Comparison of ENCODE assay signal across 9 cellular contexts in genomic region chr20:31717478-31717946, GRCh38. TPM values are rescaled to one million over a fixed set of nuclear protein-coding genes. Genes with fewer than 3 reads are reported as not detected.
DNase-seq lines count a peak whose midpoint lies in the region; ATAC-seq, FAIRE-seq and TF ChIP-seq lines count a peak whose summit lies in the region.
"Had no signal": no experiment of that assay in that cellular context is flagged by ENCODE, and none has a peak within 500 bp of the region (broad histone marks: within the 10 kb centered on the region; RNA-seq: fewer than 3 reads in every experiment).

No MANE protein-coding gene starts in this region.

- H3K4me3 ChIP-seq in GM12878 (peak overlapping the region; percentile 72), osteoblast (ENCODE audit: insufficient read depth, low read length) (peak overlapping the region; percentile 39)

- no peak overlapping the region for H2AFZ ChIP-seq in GM12878 (ENCODE audit: control insufficient read depth, low read depth, low read length)
- no peak overlapping the region for H2AFZ ChIP-seq in osteoblast (ENCODE audit: low read length)

- no TSS peak for BruUV-seq in GM12878 (replicated peaks; lab: Mats Ljungman, UMichigan)

- CTCF ChIA-PET in GM12878 (lab: Yijun Ruan, JAX): interaction anchor here (0.8 to 12.7 kb wide), 8 partner anchors 10 to 157 kb away, joined by 3 to 531 read pairs (median 11); no protein-coding TSS in a partner anchor

- H3K4me2 ChIP-seq in GM12878 (ENCODE audit: control insufficient read depth, insufficient read depth): peak overlapping the region; percentile 93
- peak overlapping the region; percentile 57 for H3K4me2 ChIP-seq in osteoblast (ENCODE audit: insufficient read depth, low read length)

- SMC1A ChIA-PET in GM12878 (lab: Charles Lee; ENCODE audit: uncharacterized antibody, unreplicated experiment): interaction anchor here (0.7 to 10.6 kb wide), 7 partner anchors 12 to 56 kb away, joined by 3 to 321 read pairs (median 51); no protein-coding TSS in a partner anchor

- H3K9me3 ChIP-seq in GM12878 (replicated peaks; ENCODE audit: control insufficient read depth, insufficient read depth, low read length) (no peaks in the 10 kb centered on the region), osteoblast (ENCODE audit: low read depth, low read length) (no peaks in the 10 kb centered on the region)

- ATAC-seq in HG03108 (IDR thresholded peaks at IDR 0.05; ENCODE audit: unreplicated experiment) (peak; percentile 31), GM12878 (peak; percentile 61)

- H3K36me3 ChIP-seq in GM12878 (ENCODE audit: control insufficient read depth in 2 of 2, insufficient read depth in 2 of 2, low read length in 1 of 2): peaks cover 2 to 13% of the 10 kb centered on the region in 2 experiments; a peak in 3 of 4 replicates
- peaks cover 37% of the 10 kb centered on the region for H3K36me3 ChIP-seq in osteoblast (ENCODE audit: insufficient read depth, low read length)

- H3K27me3 ChIP-seq in GM12878 (replicated peaks in 1 of 2; ENCODE audit: control insufficient read depth in 2 of 2, insufficient read depth in 2 of 2, low read length in 1 of 2): no peaks in the 10 kb centered on the region
- no peaks in the 10 kb centered on the region for H3K27me3 ChIP-seq in osteoblast (ENCODE audit: insufficient read depth, low read length)

- no peak for TF ChIP-seq POLR2A in GM12878 (IDR thresholded peaks at IDR 0.05; ENCODE audit: low read depth, low read length)

- peaks cover 30% of the 10 kb centered on the region for H3K4me1 ChIP-seq in GM12878 (ENCODE audit: control insufficient read depth, insufficient read depth, low read length)
- peaks cover 69% of the 10 kb centered on the region for H3K4me1 ChIP-seq in osteoblast (ENCODE audit: insufficient read depth, low read length)

- peak; percentile 26 for DNase-seq in NK-92 treated with Interleukin-12 subunit alpha and Interleukin-12 subunit beta, amount 100 ng/mL, for 24 hours (lab: John Stamatoyannopoulos, UW)
- DNase-seq in NK-92 (lab: John Stamatoyannopoulos, UW; ENCODE audit: unreplicated experiment) (no peak), GM12878 (ENCODE audit: low read depth, low spot score) (peak; percentile 68), osteoblast (ENCODE audit: insufficient read length, low spot score, missing footprints) (no peak), middle frontal gyrus (ENCODE audit: extremely low spot score, low spot score) (no peak), NCI-H1092 treated with DMSO at 0.1 percent for 48 hours (lab: John Stamatoyannopoulos, UW) (no peak), foreskin melanocyte (no peak)

- peak; percentile 44 for FAIRE-seq in GM12878 (lab: Jason Lieb, UNC)
- FAIRE-seq: A204.1 had no signal

- TF ChIP-seq EP300 in GM12878 (IDR thresholded peaks at IDR 0.05; ENCODE audit: borderline replicate concordance in 1 of 2, control insufficient read depth in 1 of 2, low read depth in 2 of 2, low read length in 2 of 2): no peak

- WGBS in GM12878 (ENCODE audit: insufficient coverage, insufficient replicate concordance, low lambda C conversion rate, missing lambda C conversion rate): 1% methylated on average over 3 of the region's 3 CpGs

- intact Hi-C loops in GM12878 (cut with micrococcal nuclease; ENCODE audit: unreplicated experiment): no loop called here

- H3K9ac ChIP-seq in GM12878 (ENCODE audit: control insufficient read depth, insufficient read depth, low read length): peak overlapping the region; percentile 54; the same call in 1 of the 2 replicates

- H3K79me2 ChIP-seq in GM12878 (ENCODE audit: control insufficient read depth, insufficient read depth, low read length) (peaks cover 89% of the 10 kb centered on the region), osteoblast (ENCODE audit: insufficient read depth, low read length) (peaks cover 91% of the 10 kb centered on the region)

- H4K20me1 ChIP-seq in GM12878 (ENCODE audit: control insufficient read depth, insufficient read depth): no peaks in the 10 kb centered on the region
- H4K20me1 ChIP-seq in osteoblast (ENCODE audit: insufficient read depth, low read length): peaks cover 6% of the 10 kb centered on the region

- no peak for TF ChIP-seq RAD21 in GM12878 (IDR thresholded peaks at IDR 0.05; ENCODE audit: insufficient read depth, low read depth, low read length)

- RAD21 ChIA-PET in GM12878 (lab: Charles Lee; ENCODE audit: unreplicated experiment): interaction anchor here (0.9 to 8.8 kb wide), 10 partner anchors 10 to 58 kb away, joined by 3 to 428 read pairs (median 6); no protein-coding TSS in a partner anchor

- H3K27ac ChIP-seq in GM12878 (ENCODE audit: control insufficient read depth, insufficient read depth) (peak overlapping the region; percentile 75), osteoblast (ENCODE audit: low read depth, low read length) (peak overlapping the region; percentile 40)

- no peak for TF ChIP-seq CTCF in GM12878 (IDR thresholded peaks at IDR 0.05 in 2 of 3, conservative IDR thresholded peaks at IDR 0.05 in 1 of 3; ENCODE audit: control insufficient read depth in 2 of 3, extremely low read depth in 1 of 3, insufficient read depth in 1 of 3, low read depth in 3 of 3, low read length in 3 of 3)
- TF ChIP-seq CTCF in osteoblast (IDR thresholded peaks at IDR 0.05; ENCODE audit: extremely low read depth, low read depth, low read length): no peak

- POLR2A ChIA-PET in GM12878 (lab: Charles Lee): interaction anchor here (2.5 to 6.1 kb wide), 5 partner anchors 12 to 56 kb away, joined by 20 to 36 read pairs (median 24); no protein-coding TSS in a partner anchor

- in situ Hi-C loops in GM12878 (cut with MboI): no loop called here

TF ChIP-seq in GM12878, 131 proteins besides CTCF, POLR2A, EP300 and RAD21 (continues in another document):
- TF ChIP-seq NR2C1 (IDR thresholded peaks at IDR 0.05): no peak
- TF ChIP-seq ATF7 (IDR thresholded peaks at IDR 0.05; ENCODE audit: low read depth): peak; percentile 58; the same call in 1 of the 2 replicates
- TF ChIP-seq HDGF (IDR thresholded peaks at IDR 0.05): no peak
- TF ChIP-seq EZH2 (IDR thresholded peaks at IDR 0.05; ENCODE audit: borderline replicate concordance, control insufficient read depth, low read depth, low read length): no peak
- TF ChIP-seq YY1 (IDR thresholded peaks at IDR 0.05; ENCODE audit: low read depth, low read length): no peak
- no peak for TF ChIP-seq NFYA (IDR thresholded peaks at IDR 0.05; ENCODE audit: borderline replicate concordance, low read depth, low read length)
- TF ChIP-seq SRF (IDR thresholded peaks at IDR 0.05; ENCODE audit: low read depth in 2 of 2, low read length in 2 of 2): peak in 1 of 2 experiments; percentile 77; a peak in 1 of 4 replicates
- no peak for TF ChIP-seq ZNF384 (IDR thresholded peaks at IDR 0.05; ENCODE audit: borderline replicate concordance, low read depth, low read length)

RNA-seq across cellular contexts. Expression of gene BCL2L1, which starts 5.2 kb away (rescaled TPM):
- total RNA-seq in GM12878 (2013; cell fraction: nucleolus; rRNA removed): 61.4 and 67.7 TPM in 2 replicates
- total RNA-seq in GM12878 (2014; rRNA removed) (61.7 and 67.5 TPM in 2 replicates), GM12878 (2014; rRNA removed; fragmentation: Illumina TruSeq; extraction: Trizol) (38.6 and 39.0 TPM in 2 replicates), GM12878 (2021) (55.1 and 60.0 TPM in 2 replicates), osteoblast (127 and 136 TPM in 2 replicates)
- polyA plus RNA-seq in GM12878 (2011; ENCODE audit: low read depth): 13.0 TPM
- polyA plus RNA-seq in GM12878 (2011; rRNA removed) (34.0 and 48.0 TPM in 2 replicates), GM12878 (2014; fragmentation: Illumina TruSeq; extraction: Trizol) (45.0 and 59.3 TPM in 2 replicates), GM12878 (2014; fragmentation: Nextera tagmentation; extraction: Ambion mirVana) (1 to 10 TPM in 1 of 2 experiments, under 1 TPM in 1; 0.63 to 3.4 TPM), GM12878 (2014; rRNA removed) (64.1 and 67.7 TPM in 2 replicates), GM12878 (2016; fragmentation: Nextera tagmentation; extraction: Ambion mirVana) (10 to 100 TPM; 36.1 to 39.3 TPM)
- polyA plus RNA-seq in GM12878 (2011; cell fraction: cytosol; rRNA removed): 40.9 and 48.0 TPM in 2 replicates
- polyA plus RNA-seq in GM12878 (2011; cell fraction: nucleus; rRNA removed): 27.0 and 32.1 TPM in 2 replicates
- polyA plus RNA-seq in GM12878 (2012): 22.9 and 26.3 TPM in 2 replicates
- 28.4 and 43.1 TPM in 2 replicates for polyA minus RNA-seq in GM12878 (2011; rRNA and poly(A)+ RNA removed)
- polyA minus RNA-seq in GM12878 (2011; cell fraction: cytosol; rRNA and poly(A)+ RNA removed): 10.7 and 12.1 TPM in 2 replicates
- 28.4 and 41.5 TPM in 2 replicates for polyA minus RNA-seq in GM12878 (2011; cell fraction: nucleus; rRNA and poly(A)+ RNA removed)

RNA-seq across cellular contexts. Expression of gene TPX2, which starts 21.6 kb away (rescaled TPM):
- total RNA-seq in GM12878 (2013; cell fraction: nucleolus; rRNA removed): 35.7 and 36.7 TPM in 2 replicates
- 84.4 and 96.5 TPM in 2 replicates for total RNA-seq in GM12878 (2014; rRNA removed)
- 88.6 and 93.6 TPM in 2 replicates for total RNA-seq in GM12878 (2014; rRNA removed; fragmentation: Illumina TruSeq; extraction: Trizol)
- total RNA-seq in GM12878 (2021): 101 and 104 TPM in 2 replicates
- polyA plus RNA-seq in GM12878 (2011; ENCODE audit: low read depth): 38.3 TPM
- polyA plus RNA-seq in GM12878 (2011; rRNA removed): 68.5 and 73.4 TPM in 2 replicates
- 28.5 and 39.2 TPM in 2 replicates for polyA plus RNA-seq in GM12878 (2011; cell fraction: cytosol; rRNA removed)
- polyA plus RNA-seq in GM12878 (2011; cell fraction: nucleus; rRNA removed): 284 and 348 TPM in 2 replicates
- polyA plus RNA-seq in GM12878 (2012): 45.1 and 52.6 TPM in 2 replicates
- 144 and 168 TPM in 2 replicates for polyA plus RNA-seq in GM12878 (2014; fragmentation: Illumina TruSeq; extraction: Trizol)
- 10 to 100 TPM; 29.7 to 40.7 TPM for polyA plus RNA-seq in GM12878 (2014; fragmentation: Nextera tagmentation; extraction: Ambion mirVana)
- 61.7 and 62.9 TPM in 2 replicates for polyA plus RNA-seq in GM12878 (2014; rRNA removed)
- polyA plus RNA-seq in GM12878 (2016; fragmentation: Nextera tagmentation; extraction: Ambion mirVana): 100 to 1,000 TPM; 120 to 123 TPM
- polyA minus RNA-seq in GM12878 (2011; rRNA and poly(A)+ RNA removed): 49.3 and 54.1 TPM in 2 replicates
- polyA minus RNA-seq in GM12878 (2011; cell fraction: cytosol; rRNA and poly(A)+ RNA removed): 19.1 and 20.0 TPM in 2 replicates
- 79.5 and 103 TPM in 2 replicates for polyA minus RNA-seq in GM12878 (2011; cell fraction: nucleus; rRNA and poly(A)+ RNA removed)
- 16.2 and 18.5 TPM in 2 replicates for total RNA-seq in osteoblast

Comparison
In these comparisons a context has a peak if more than half of its experiments do, and no peak if none do; other contexts are left out.
1. DNase-seq: peak in NK-92 treated with Interleukin-12 subunit alpha and Interleukin-12 subunit beta, amount 100 ng/mL, for 24 hours (single experiment) and GM12878 (single experiment); none in NK-92 (single experiment), osteoblast (single experiment), middle frontal gyrus (single experiment), NCI-H1092 treated with DMSO at 0.1 percent for 48 hours (single experiment) and foreskin melanocyte (single experiment).